In the genomic region with DNA sequence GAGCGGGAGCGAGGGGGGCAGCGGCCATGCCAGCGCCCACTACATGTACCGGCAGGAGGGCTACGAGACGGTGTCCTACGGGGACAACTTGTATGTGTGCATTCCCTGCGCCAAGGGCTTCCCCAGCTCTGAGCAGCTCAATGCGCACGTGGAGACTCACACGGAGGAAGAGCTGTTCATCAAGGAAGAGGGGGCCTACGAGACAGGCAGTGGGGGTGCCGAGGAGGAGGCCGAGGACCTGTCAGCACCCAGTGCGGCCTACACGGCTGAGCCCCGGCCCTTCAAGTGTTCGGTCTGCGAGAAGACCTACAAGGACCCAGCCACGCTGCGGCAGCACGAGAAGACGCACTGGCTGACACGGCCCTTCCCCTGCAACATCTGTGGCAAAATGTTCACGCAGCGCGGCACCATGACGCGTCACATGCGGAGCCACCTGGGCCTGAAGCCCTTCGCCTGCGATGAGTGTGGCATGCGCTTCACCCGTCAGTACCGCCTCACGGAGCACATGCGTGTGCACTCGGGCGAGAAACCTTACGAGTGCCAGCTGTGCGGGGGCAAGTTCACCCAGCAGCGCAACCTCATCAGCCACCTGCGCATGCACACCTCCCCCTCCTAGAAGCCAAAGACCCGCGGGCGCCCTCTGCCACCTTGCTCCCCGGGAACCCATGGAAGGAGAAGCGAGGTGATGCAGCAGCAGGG, we compare ENCODE assay signal across 17 cellular contexts. TPM values are rescaled to one million over a fixed set of nuclear protein-coding genes. Genes with fewer than 3 reads are reported as not detected.
DNase-seq lines count a peak whose midpoint lies in the region; ATAC-seq and TF ChIP-seq lines count a peak whose summit lies in the region.
"Had no signal": no experiment of that assay in that cellular context is flagged by ENCODE, and none has a peak within 500 bp of the region (broad histone marks: within the 10 kb centered on the region; RNA-seq: fewer than 3 reads in every experiment).

No MANE protein-coding gene starts in this region.

- no peaks in the 10 kb centered on the region for H3K9me3 ChIP-seq in right lobe of liver
- H3K9me3 ChIP-seq: tibial nerve had no signal

- TF ChIP-seq CTCF in right lobe of liver (IDR thresholded peaks at IDR 0.05) = no peak

- H3K27me3 ChIP-seq in right lobe of liver = no peaks in the 10 kb centered on the region
- H3K27me3 ChIP-seq: tibial nerve had no signal

- no peak for ATAC-seq in right lobe of liver
- ATAC-seq: HCT116 had no signal

- DNase-seq in activated CD4-positive, alpha-beta T cell treated with anti-CD3 and anti-CD28 coated beads for 1 hour = peak; percentile 6
- DNase-seq in activated CD4-positive, alpha-beta T cell treated with anti-CD3 and anti-CD28 coated beads, Interleukin-2, amount 50 U/mL, for 4 hours = no peak
- DNase-seq in activated CD8-positive, alpha-beta memory T cell treated with anti-CD3 and anti-CD28 coated beads, Interleukin-2, amount 50 U/mL, for 48 hours = peak; percentile 41
- peak; percentile 14 to 51 (median 41) for DNase-seq in right lobe of liver
- peak; percentile 28 for DNase-seq in retina
- DNase-seq in SIG-M5 treated with dmso at 0.1 percent for 504 hours (lab: John Stamatoyannopoulos, UW; ENCODE audit: unreplicated experiment) = no peak
- no peak for DNase-seq in AG08395 (ENCODE audit: low spot score)
- DNase-seq in Kasumi-1 (lab: John Stamatoyannopoulos, UW) = no peak
- DNase-seq: 8988T, caudate nucleus, DMS53, NCI-H1694 treated with DMSO at 0.1 percent for 48 hours, WERI-Rb-1 had no signal

- H3K4me3 ChIP-seq in right lobe of liver = no peak overlapping the region
- H3K4me3 ChIP-seq: tibial nerve had no signal

- intact Hi-C loops in right lobe of liver (cut with DNase I) = no loop called here

- H3K27ac ChIP-seq in right lobe of liver = no peak overlapping the region
- H3K27ac ChIP-seq: RWPE1, tibial nerve, WERI-Rb-1 had no signal

- TF ChIP-seq POLR2A in right lobe of liver (IDR thresholded peaks at IDR 0.05) = no peak

- peaks cover 0 to 4% (median under 1%) of the 10 kb centered on the region in 4 donors for H3K36me3 ChIP-seq in right lobe of liver

- WGBS in right lobe of liver (ENCODE audit: insufficient coverage, low coverage, low lambda C conversion rate, missing lambda C conversion rate) = 100% methylated on average over 8 of the region's 49 CpGs

- no peaks in the 10 kb centered on the region for H3K4me1 ChIP-seq in right lobe of liver

RNA-seq across cellular contexts. Expression of gene TMEM191C, which starts 20.9 kb away (rescaled TPM):
- 1 to 10 TPM in 1 of 6 experiments, under 1 TPM in 5; 0.12 to 1.4 (median 0.66) TPM for total RNA-seq in right lobe of liver
- total RNA-seq: M059J had no signal

RNA-seq across cellular contexts. Expression of gene HIC2, which starts 29.1 kb away (rescaled TPM):
- 1 to 10 TPM in 5 of 6 experiments, under 1 TPM in 1; 0.88 to 1.9 (median 1.4) TPM for total RNA-seq in right lobe of liver

Comparison
In these comparisons a context has a peak if more than half of its experiments do, and no peak if none do; other contexts are left out.
1. DNase-seq: peak in activated CD4-positive, alpha-beta T cell treated with anti-CD3 and anti-CD28 coated beads for 1 hour (single experiment), activated CD8-positive, alpha-beta memory T cell treated with anti-CD3 and anti-CD28 coated beads, Interleukin-2, amount 50 U/mL, for 48 hours (single experiment), right lobe of liver (3 of 3) and retina (single experiment); none in activated CD4-positive, alpha-beta T cell treated with anti-CD3 and anti-CD28 coated beads, Interleukin-2, amount 50 U/mL, for 4 hours (0 of 2), SIG-M5 treated with dmso at 0.1 percent for 504 hours (single experiment), AG08395 (single experiment) and Kasumi-1 (0 of 2).